In the genomic region with DNA sequence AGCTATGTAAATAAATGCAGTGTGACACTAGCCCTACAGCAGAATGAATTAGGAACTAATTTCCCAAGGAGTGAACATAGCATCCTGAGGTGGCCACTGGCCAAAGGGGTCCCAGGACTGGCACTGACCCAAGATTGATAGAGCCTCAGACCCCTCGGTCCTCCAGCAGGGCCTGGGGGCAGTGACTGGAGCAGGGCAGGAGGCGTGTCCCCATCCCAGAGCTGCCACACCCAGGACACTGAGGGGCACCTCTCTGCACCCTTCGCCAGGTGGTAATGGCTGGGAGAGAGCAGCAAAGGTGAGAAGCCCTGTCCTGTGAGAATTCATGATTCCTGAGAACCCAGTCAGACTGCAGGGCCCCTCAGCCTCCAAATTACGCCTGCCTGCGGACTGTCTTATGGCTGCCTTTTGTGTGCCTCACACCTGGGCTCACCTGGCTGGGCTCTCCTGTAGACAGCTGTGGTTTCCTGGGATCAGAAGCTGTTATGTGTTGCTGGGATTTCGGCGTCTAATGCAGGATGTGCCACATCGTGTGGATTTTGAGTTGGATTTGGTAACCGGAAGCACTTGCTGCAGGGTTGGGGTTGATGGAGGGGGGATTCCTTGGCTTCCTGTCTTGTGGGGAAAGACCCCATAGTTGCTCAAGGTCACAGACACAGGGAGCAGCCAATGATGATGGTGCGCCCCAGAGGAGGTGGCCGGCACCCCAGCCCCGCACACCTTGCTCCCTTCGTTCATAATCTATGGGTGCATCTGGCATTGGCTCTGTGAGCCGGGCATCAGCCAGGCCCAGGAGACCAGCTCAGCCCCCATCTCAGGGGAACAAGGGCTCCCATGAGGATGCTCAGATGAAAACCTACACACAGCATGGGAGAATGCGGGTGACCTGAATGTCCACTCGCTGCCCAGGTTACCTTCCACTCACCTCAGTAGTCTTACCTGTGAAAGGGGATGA, we compare ENCODE assay signal across 16 cellular contexts.
"Had no signal": no experiment of that assay in that cellular context is flagged by ENCODE, and none has a peak within 500 bp of the region (broad histone marks: within the 10 kb centered on the region; RNA-seq: fewer than 3 reads in every experiment).

No MANE protein-coding gene starts in this region.

- DNase-seq: activated CD4-positive, alpha-beta T cell treated with anti-CD3 and anti-CD28 coated beads for 4 hours; activated naive CD4-positive, alpha-beta T cell; activated T-cell treated with anti-CD3 and anti-CD28 coated beads, Interleukin-2, amount 50 U/mL, for 24 hours; caudate nucleus; cortex of kidney; effector memory CD4-positive, alpha-beta T cell; gastrocnemius medialis; kidney glomerular epithelial cell; lower lobe of right lung; naive thymus-derived CD4-positive, alpha-beta T cell; nucleus accumbens; psoas muscle; sigmoid colon; stimulated activated CD4-positive, alpha-beta T cell treated with anti-CD3 and anti-CD28 coated beads, Interleukin-2, amount 100 ng/mL, for 24 hours; stimulated activated naive CD4-positive, alpha-beta T cell treated with Interleukin-2 at 50 U/mL for 16 hours; T-helper 9 cell had no signal

- H3K4me3 Mint-ChIP-seq: activated T-cell treated with anti-CD3 and anti-CD28 coated beads, Interleukin-2, amount 50 U/mL, for 24 hours; naive thymus-derived CD4-positive, alpha-beta T cell had no signal

- ATAC-seq: gastrocnemius medialis; lower lobe of right lung; naive thymus-derived CD4-positive, alpha-beta T cell; psoas muscle had no signal

- H3K27ac Mint-ChIP-seq: activated T-cell treated with anti-CD3 and anti-CD28 coated beads, Interleukin-2, amount 50 U/mL, for 24 hours; naive thymus-derived CD4-positive, alpha-beta T cell had no signal

- H3K9me3 Mint-ChIP-seq: activated T-cell treated with anti-CD3 and anti-CD28 coated beads, Interleukin-2, amount 50 U/mL, for 24 hours had no signal

- H3K36me3 Mint-ChIP-seq: naive thymus-derived CD4-positive, alpha-beta T cell had no signal
